ENCODE assay signal across 8 cellular contexts in the genomic region with DNA sequence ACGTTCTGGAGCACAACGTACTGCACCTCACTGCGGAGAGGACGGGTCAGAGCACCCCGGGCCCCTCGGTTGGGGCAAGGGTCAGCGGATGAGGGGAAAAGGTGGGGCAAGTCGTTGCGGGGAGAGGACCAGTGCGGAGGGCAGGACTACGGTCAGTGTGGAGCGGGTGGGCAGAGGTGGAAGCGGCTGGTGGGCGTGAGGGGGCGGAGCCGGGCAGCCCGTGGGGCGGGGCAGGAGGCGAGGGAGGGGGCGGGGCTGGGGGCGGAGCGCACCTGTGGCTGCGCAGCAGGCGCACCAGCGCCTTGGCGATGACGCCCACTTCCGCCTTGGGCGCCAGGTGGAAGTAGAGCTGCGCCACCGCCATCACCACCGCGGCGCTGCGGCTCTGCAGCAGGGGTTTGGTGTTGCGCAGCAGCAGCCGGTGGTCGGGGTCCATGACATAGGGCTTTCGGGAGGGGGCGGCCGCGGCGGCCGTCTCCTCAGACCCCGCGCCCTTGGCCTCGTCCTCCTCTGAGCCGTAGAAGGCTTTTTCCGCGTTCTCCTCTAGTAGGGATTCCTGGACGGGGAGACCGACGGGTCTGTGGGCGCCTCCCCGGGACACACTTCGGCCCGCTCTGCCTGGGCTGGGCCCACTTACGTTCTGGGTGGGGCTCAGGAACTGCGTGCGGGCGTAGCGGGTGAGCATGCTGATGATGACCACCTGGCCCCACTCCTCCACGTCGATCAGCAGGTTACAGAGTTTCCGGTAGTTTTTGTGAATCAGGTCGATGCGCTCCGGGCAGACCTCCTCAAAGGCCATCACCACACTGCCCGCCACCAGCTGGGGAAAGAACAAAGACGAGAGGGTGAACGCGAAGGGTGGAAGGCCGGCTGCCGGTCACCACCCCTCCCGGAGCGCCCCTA. TPM values are rescaled to one million over a fixed set of nuclear protein-coding genes. Genes with fewer than 3 reads are reported as not detected.
A peak's percentile ranks its signal among the peaks of the same experiment; 100 is the strongest.
DNase-seq lines count a peak whose midpoint lies in the region; TF ChIP-seq lines count a peak whose summit lies in the region.

No MANE protein-coding gene starts in this region.

- no peak overlapping the region for H2BK5ac ChIP-seq in H9 (ENCODE audit: insufficient read length, low read length)

- H4K91ac ChIP-seq in H9 (ENCODE audit: insufficient read length, low read depth, low read length): no peak overlapping the region

- no CpG with 5 or more reads among the region's 76 CpGs for WGBS in H9 (ENCODE audit: extremely low coverage, insufficient read length, low lambda C conversion rate)

- H2AFZ ChIP-seq in H9 (ENCODE audit: low read length): no peak overlapping the region

- no peaks in the 10 kb centered on the region for H3K9me3 Mint-ChIP-seq in H9

- H3T11ph ChIP-seq in H9 (ENCODE audit: low read length): no peak overlapping the region

- H3K36me3 Mint-ChIP-seq in H9 (ENCODE audit: insufficient read depth in 1 of 3, low read depth in 3 of 3): no peaks in the 10 kb centered on the region

- H3K4me1 ChIP-seq in H9 (ENCODE audit: insufficient read depth, low read length) (no peaks in the 10 kb centered on the region), uterus (no peaks in the 10 kb centered on the region)

- H3K4me3 ChIP-seq in uterus: peak overlapping the region in 1 of 2 donors; percentile 29

- H3K4me2 ChIP-seq in H9 (ENCODE audit: insufficient read depth, insufficient read length, low read length): peak overlapping the region; percentile 52

- H3K23me2 ChIP-seq in H9 (ENCODE audit: insufficient read length, low read depth, low read length, poor library complexity, severe bottlenecking): peaks cover 15% of the 10 kb centered on the region

- peak; percentile 88 for DNase-seq in GM10266 (ENCODE audit: extremely low spot score)
- DNase-seq in H9: peak; percentile 94
- peak; percentile 79 for DNase-seq in NCI-H2196 (lab: John Stamatoyannopoulos, UW; ENCODE audit: unreplicated experiment)
- DNase-seq in activated T-cell treated with anti-CD3 and anti-CD28 coated beads, Interleukin-2, amount 50 U/mL, for 1 hour: peak; percentile 86
- DNase-seq in iPS DF 4.7 (ENCODE audit: extremely low read depth, low spot score): peak; percentile 72
- peak; percentile 61 to 63 for DNase-seq in stimulated activated CD4-positive, alpha-beta T cell treated with anti-CD3 and anti-CD28 coated beads, Interleukin-15, amount 100 ng/mL, for 48 hours (ENCODE audit: low read depth in 2 of 2)
- DNase-seq in uterus: no peak
- no peak for DNase-seq in hepatic stellate cell (ENCODE audit: low spot score)

- H3K14ac ChIP-seq in H9 (ENCODE audit: insufficient read depth, low read length): peak overlapping the region; percentile 57

- H3K27ac ChIP-seq in H9 (ENCODE audit: insufficient read length, low read depth, low read length) (no peak overlapping the region), uterus (no peak overlapping the region)

- H3K27me3 ChIP-seq in H9 (ENCODE audit: insufficient read depth, low read length) (no peaks in the 10 kb centered on the region), uterus (peaks cover 6 to 10% of the 10 kb centered on the region in 2 donors)

- peaks cover 19% of the 10 kb centered on the region for H3K27me3 Mint-ChIP-seq in H9 (ENCODE audit: low read depth)

- H3K4ac ChIP-seq in H9 (ENCODE audit: low read depth, low read length): no peak overlapping the region

- peak; percentile 44 for TF ChIP-seq CTCF in GM10266 (IDR thresholded peaks at IDR 0.05; ENCODE audit: control insufficient read depth, insufficient read depth, low read depth, missing control alignments)
- peak; percentile 60 for TF ChIP-seq CTCF in H9 (conservative IDR thresholded peaks at IDR 0.05)
- no peak for TF ChIP-seq CTCF in uterus (IDR thresholded peaks at IDR 0.05)

- no peak overlapping the region for H3K23ac ChIP-seq in H9 (ENCODE audit: insufficient read length, low read depth, low read length)

- no peaks in the 10 kb centered on the region for H3K36me3 ChIP-seq in uterus

- H2BK12ac ChIP-seq in H9 (ENCODE audit: insufficient read length, low read depth, low read length): no peak overlapping the region

- TF ChIP-seq POLR2A in uterus (IDR thresholded peaks at IDR 0.05): peak in 1 of 2 donors; percentile 40

- no peaks in the 10 kb centered on the region for H3K79me1 ChIP-seq in H9 (ENCODE audit: insufficient read depth, low read depth, low read length, poor library complexity, severe bottlenecking)

- H3K56ac ChIP-seq in H9 (ENCODE audit: insufficient read length, low read depth, low read length): no peak overlapping the region

- H2BK120ac ChIP-seq in H9 (ENCODE audit: low read depth, low read length, poor library complexity, severe bottlenecking): no peak overlapping the region

- no peak overlapping the region for H2BK20ac ChIP-seq in H9 (ENCODE audit: low read depth, low read length, poor library complexity, severe bottlenecking)

- H4K20me1 ChIP-seq in H9 (ENCODE audit: control insufficient read depth, insufficient read depth, insufficient read length): no peaks in the 10 kb centered on the region

- no peak overlapping the region for H4K5ac ChIP-seq in H9 (ENCODE audit: insufficient read length, low read depth, low read length)

- no peak overlapping the region for H2AK5ac ChIP-seq in H9 (ENCODE audit: insufficient read length, low read length)

- H3K18ac ChIP-seq in H9 (ENCODE audit: insufficient read length, low read depth, low read length): peak overlapping the region; percentile 49

- no peak overlapping the region for H4K8ac ChIP-seq in H9 (replicated peaks; ENCODE audit: insufficient read length, low read depth, low read length)

- H3K9me3 ChIP-seq in H9 (ENCODE audit: control insufficient read depth, low read depth, low read length) (no peaks in the 10 kb centered on the region), uterus (no peaks in the 10 kb centered on the region)

- intact Hi-C loops in uterus (cut with DNase I; ENCODE audit: low total_unique reads): no loop called here

- H3K9ac ChIP-seq in H9 (ENCODE audit: extremely low read depth, insufficient read length, low read length): peak overlapping the region; percentile 5

- peak overlapping the region; percentile 63 to 97 (median 84); a peak in 5 of 7 replicates for H3K27ac Mint-ChIP-seq in H9

- no peak overlapping the region for H2BK15ac ChIP-seq in H9 (ENCODE audit: low read depth, low read length)

- no peaks in the 10 kb centered on the region for H3K79me2 ChIP-seq in H9 (ENCODE audit: insufficient read depth, low read length)

- peaks cover 14 to 15% of the 10 kb centered on the region in 2 experiments for H3K4me1 Mint-ChIP-seq in H9

- H3K4me3 Mint-ChIP-seq in H9: peak overlapping the region; percentile 90 to 93

RNA-seq across cellular contexts. Expression of a gene that starts 29.2 kb away (rescaled TPM):
- total RNA-seq in H9 (2021) (9.8 and 10.6 TPM in 2 replicates), uterus (1 to 10 TPM in 3 of 4 donors, not detected in 1; 1.9 to 6.9 (median 2.2) TPM)

RNA-seq across cellular contexts. Expression of a gene that starts 33.3 kb away (rescaled TPM):
- total RNA-seq in H9 (2021): 1.0 and 1.5 TPM in 2 replicates
- total RNA-seq in uterus: 10 to 100 TPM in 1 of 4 donors, 1 to 10 TPM in 2, under 1 TPM in 1; 0.77 to 14.1 (median 2.9) TPM

Comparison
In these comparisons a context has a peak if more than half of its experiments do, and no peak if none do; other contexts are left out.
1. DNase-seq: peak in GM10266 (single experiment), H9 (single experiment), NCI-H2196 (single experiment), activated T-cell treated with anti-CD3 and anti-CD28 coated beads, Interleukin-2, amount 50 U/mL, for 1 hour (single experiment), iPS DF 4.7 (single experiment) and stimulated activated CD4-positive, alpha-beta T cell treated with anti-CD3 and anti-CD28 coated beads, Interleukin-15, amount 100 ng/mL, for 48 hours (2 of 2); none in uterus (0 of 2) and hepatic stellate cell (single experiment).
2. CTCF ChIP-seq: peak in GM10266 (single experiment) and H9 (single experiment); none in uterus (0 of 4).